In genomic region chr1:224356685-224357625, GRCh38 we compare ENCODE assay signal across 8 cellular contexts.
DNase-seq lines count a peak whose midpoint lies in the region; TF ChIP-seq lines count a peak whose summit lies in the region.

TSS of gene CNIH4 (plus strand) at chr1:224356879. CDS start at chr1:224356925, 46 bp downstream.

- H3K27ac ChIP-seq in SK-N-MC = no peak within 1 kb of the TSS

- no peak for TF ChIP-seq CTCF in HFF-Myc (IDR thresholded peaks at IDR 0.05; ENCODE audit: low read depth, low read length, missing control alignments)

- peak within 1 kb of the TSS; percentile 78 for H3K4me3 ChIP-seq in HFF-Myc (replicated peaks; ENCODE audit: low read depth, low read length)
- H3K4me3 ChIP-seq in SK-N-MC = peak within 1 kb of the TSS; percentile 82

- H3K27ac Mint-ChIP-seq in activated naive CD4-positive, alpha-beta T cell treated with anti-CD3 and anti-CD28 coated beads, Interleukin-2, amount 10 ng/mL, durations not matched to agents 7 days and 5 days = peak within 1 kb of the TSS; percentile 89

- peak within 1 kb of the TSS; percentile 78 for H3K9ac ChIP-seq in SK-N-MC (ENCODE audit: insufficient read length)

- H3K36me3 ChIP-seq in SK-N-MC (ENCODE audit: insufficient read depth, low read length) = peaks cover 9% of the 10 kb centered on the region

- CTCF ChIA-PET in activated naive CD4-positive, alpha-beta T cell treated with anti-CD3 and anti-CD28 coated beads, Interleukin-2, amount 10 ng/mL, durations not matched to agents 7 days and 5 days (lab: Charles Lee) = interaction anchor here (0.9 kb wide), 1 partner anchor 38 kb away, joined by 3 read pairs; no protein-coding TSS in a partner anchor

- DNase-seq in GM03348 (ENCODE audit: low spot score) (peak; percentile 96), HFF-Myc (ENCODE audit: extremely low read depth, low read depth) (peak; percentile 91), NAMALWA (ENCODE audit: low spot score) (peak; percentile 98), SK-N-MC (ENCODE audit: low read depth, low spot score) (peak; percentile 90), germinal center (ENCODE audit: low spot score) (peak; percentile 93), non-pigmented ciliary epithelial cell (ENCODE audit: low read depth) (peak; percentile 79), superior temporal gyrus (ENCODE audit: extremely low spot score) (peak; percentile 99)
- peak; percentile 96 for DNase-seq in activated naive CD4-positive, alpha-beta T cell treated with anti-CD3 and anti-CD28 coated beads, Interleukin-2, amount 10 ng/mL, durations not matched to agents 7 days and 5 days

- H3K9me3 ChIP-seq in SK-N-MC (ENCODE audit: low read depth, low read length) = no peaks in the 10 kb centered on the region

- H3K36me3 Mint-ChIP-seq in activated naive CD4-positive, alpha-beta T cell treated with anti-CD3 and anti-CD28 coated beads, Interleukin-2, amount 10 ng/mL, durations not matched to agents 7 days and 5 days = peaks cover 15% of the 10 kb centered on the region

- peaks cover 32% of the 10 kb centered on the region for H3K4me1 Mint-ChIP-seq in activated naive CD4-positive, alpha-beta T cell treated with anti-CD3 and anti-CD28 coated beads, Interleukin-2, amount 10 ng/mL, durations not matched to agents 7 days and 5 days

- H3K9me3 Mint-ChIP-seq in activated naive CD4-positive, alpha-beta T cell treated with anti-CD3 and anti-CD28 coated beads, Interleukin-2, amount 10 ng/mL, durations not matched to agents 7 days and 5 days = no peaks in the 10 kb centered on the region

- peak within 1 kb of the TSS; percentile 81 for H3K4me3 Mint-ChIP-seq in activated naive CD4-positive, alpha-beta T cell treated with anti-CD3 and anti-CD28 coated beads, Interleukin-2, amount 10 ng/mL, durations not matched to agents 7 days and 5 days

- H3K27me3 Mint-ChIP-seq in activated naive CD4-positive, alpha-beta T cell treated with anti-CD3 and anti-CD28 coated beads, Interleukin-2, amount 10 ng/mL, durations not matched to agents 7 days and 5 days = no peaks in the 10 kb centered on the region
